20 cellular contexts compared by ENCODE assay signal in genomic region chr2:141455877-141456276, GRCh38.
"Had no signal": no experiment of that assay in that cellular context is flagged by ENCODE, and none has a peak within 500 bp of the region (broad histone marks: within the 10 kb centered on the region; RNA-seq: fewer than 3 reads in every experiment).

No MANE protein-coding gene starts in this region.

- ATAC-seq: Panc1, PC-3 had no signal

- H3K4me3 ChIP-seq: MG63 had no signal

- H3K27me3 ChIP-seq: MG63 had no signal

- H3K27ac ChIP-seq: RWPE1 had no signal

- DNase-seq: IMR-90, Karpas-422, KG1, MG63, NCI-H1092, NCI-H1105 treated with DMSO at 0.1 percent for 48 hours, NCI-H1417 treated with DMSO at 0.1 percent for 48 hours, NCI-H146, NCI-H1694 treated with DMSO at 0.1 percent for 48 hours, NCI-H1930, NCI-H2081, NCI-H2107, NCI-H2227 treated with DMSO at 0.1 percent for 48 hours, NCI-H524, NCI-H748 treated with DMSO at 0.1 percent for 48 hours, SHP77, SW 1271 had no signal

- H3K9me3 ChIP-seq: MG63 had no signal

- H3K36me3 ChIP-seq: MG63 had no signal
